In genomic region chr17:11535231-11535630, GRCh38 we compare ENCODE assay signal across 18 cellular contexts.
DNase-seq lines count a peak whose midpoint lies in the region; ATAC-seq, FAIRE-seq and TF ChIP-seq lines count a peak whose summit lies in the region.
"Had no signal": no experiment of that assay in that cellular context is flagged by ENCODE, and none has a peak within 500 bp of the region (broad histone marks: within the 10 kb centered on the region; RNA-seq: fewer than 3 reads in every experiment).

No MANE protein-coding gene starts in this region.

- no peak overlapping the region for H3K4me3 ChIP-seq in A673 (ENCODE audit: low read depth, low read length, poor library complexity, severe bottlenecking)
- H3K4me3 ChIP-seq in HUES48 (ENCODE audit: low read depth, low read length), result no peak overlapping the region
- no peak overlapping the region for H3K4me3 ChIP-seq in H1 (ENCODE audit: extremely low read depth in 1 of 4, insufficient read depth in 2 of 4, low read depth in 3 of 4, low read length in 4 of 4)
- no peak overlapping the region for H3K4me3 ChIP-seq in OCI-LY7 (ENCODE audit: low read depth, low read length, poor library complexity, severe bottlenecking)
- H3K4me3 ChIP-seq: A549, BLaER1, GM23338, HAP-1 had no signal

- BruUV-seq in A673 (replicated peaks; lab: Mats Ljungman, UMichigan) (no TSS peak), OCI-LY7 (replicated peaks; lab: Mats Ljungman, UMichigan) (no TSS peak)

- H2BK15ac ChIP-seq in H1 (ENCODE audit: low read length), result no peak overlapping the region

- no peak overlapping the region for H3K27ac ChIP-seq in A673 (ENCODE audit: low read depth, low read length, poor library complexity, severe bottlenecking)
- H3K27ac ChIP-seq in HUES48 (ENCODE audit: low read depth, low read length), result peak overlapping the region; percentile 63
- no peak overlapping the region for H3K27ac ChIP-seq in H1 (ENCODE audit: low read depth, low read length)
- H3K27ac ChIP-seq in OCI-LY7 (ENCODE audit: low read depth, low read length, poor library complexity, severe bottlenecking), result no peak overlapping the region
- no peak overlapping the region for H3K27ac ChIP-seq in foreskin keratinocyte
- H3K27ac ChIP-seq: 22Rv1, A549, BLaER1 had no signal

- H3K9me3 ChIP-seq in A673 (ENCODE audit: low read depth, low read length, poor library complexity, severe bottlenecking), result no peaks in the 10 kb centered on the region
- no peaks in the 10 kb centered on the region for H3K9me3 ChIP-seq in HUES48 (ENCODE audit: control insufficient read depth, insufficient read depth, low read length)
- no peaks in the 10 kb centered on the region for H3K9me3 ChIP-seq in H1 (ENCODE audit: insufficient read depth in 2 of 2, low read depth in 1 of 2, low read length in 1 of 2)
- no peaks in the 10 kb centered on the region for H3K9me3 ChIP-seq in OCI-LY7 (ENCODE audit: low read length)
- H3K9me3 ChIP-seq: A549, BLaER1 had no signal

- H2AFZ ChIP-seq in H1 (ENCODE audit: low read length) (no peak overlapping the region), OCI-LY7 (ENCODE audit: low read length) (no peak overlapping the region)
- H2AFZ ChIP-seq: GM23338 had no signal

- H2BK12ac ChIP-seq in H1 (ENCODE audit: low read depth, low read length), result no peak overlapping the region

- H2BK120ac ChIP-seq in H1 (replicated peaks; ENCODE audit: low read depth, low read length), result no peak overlapping the region

- H3K9me2 ChIP-seq in OCI-LY7 (ENCODE audit: insufficient read depth, low read length), result no peaks in the 10 kb centered on the region

- no peak for TF ChIP-seq CTCF in A673 (conservative IDR thresholded peaks at IDR 0.05; ENCODE audit: low read depth, low read length)
- TF ChIP-seq CTCF in H1 (IDR thresholded peaks at IDR 0.05; ENCODE audit: control extremely low read depth in 1 of 3, insufficient read depth in 1 of 3, low read depth in 1 of 3, low read length in 3 of 3), result no peak
- TF ChIP-seq CTCF in OCI-LY7 (conservative IDR thresholded peaks at IDR 0.05; ENCODE audit: low read length), result no peak
- no peak for TF ChIP-seq CTCF in foreskin keratinocyte (conservative IDR thresholded peaks at IDR 0.05)

- H3K4me3 Mint-ChIP-seq in activated CD8-positive, alpha-beta memory T cell treated with anti-CD3 and anti-CD28 coated beads, Interleukin-2, amount 10 ng/mL, durations not matched to agents 7 days and 5 days, result no peak overlapping the region
- H3K4me3 Mint-ChIP-seq: CD14-positive monocyte; CD4-positive, alpha-beta memory T cell; GM23338 had no signal

- no peaks in the 10 kb centered on the region for H3K79me1 ChIP-seq in H1 (ENCODE audit: low read depth, low read length)

- TF ChIP-seq EP300 in H1 (IDR thresholded peaks at IDR 0.05; ENCODE audit: borderline replicate concordance in 1 of 2, low read depth in 2 of 2, low read length in 2 of 2), result no peak

- TF ChIP-seq RAD21 in H1 (IDR thresholded peaks at IDR 0.05 in 1 of 2, conservative IDR thresholded peaks at IDR 0.05 in 1 of 2; ENCODE audit: low read depth in 2 of 2, low read length in 2 of 2), result no peak

- intact Hi-C loops in A673 (cut with micrococcal nuclease; ENCODE audit: unreplicated experiment) (no loop called here), OCI-LY7 (cut with micrococcal nuclease; ENCODE audit: unreplicated experiment) (loop anchor here (10.0 kb wide), 1 partner anchor 70 kb away; no protein-coding TSS in a partner anchor)

- peak; percentile 74 for DNase-seq in A673 (ENCODE audit: low spot score)
- no peak for DNase-seq in H1 (ENCODE audit: low read depth in 1 of 2, low spot score in 2 of 2)
- DNase-seq in iPS-NIHi7 (ENCODE audit: extremely low spot score), result peak; percentile 36
- no peak for DNase-seq in OCI-LY7 (ENCODE audit: low spot score)
- DNase-seq in foreskin keratinocyte, result no peak
- DNase-seq in activated CD8-positive, alpha-beta memory T cell treated with anti-CD3 and anti-CD28 coated beads, Interleukin-2, amount 10 ng/mL, durations not matched to agents 7 days and 5 days, result no peak
- no peak for DNase-seq in epidermal melanocyte (ENCODE audit: insufficient read length, low spot score)
- DNase-seq: CD4-positive, alpha-beta memory T cell; DMS153; DMS79; GDM1 had no signal

- H2AK5ac ChIP-seq in H1 (ENCODE audit: low read depth, low read length), result no peak overlapping the region

- no peak overlapping the region for H2BK5ac ChIP-seq in H1 (ENCODE audit: low read depth, low read length)

- H3K23ac ChIP-seq in H1 (ENCODE audit: insufficient read length), result no peak overlapping the region

- H3K36me3 ChIP-seq in A673 (ENCODE audit: insufficient read depth, low read length, poor library complexity, severe bottlenecking) (no peaks in the 10 kb centered on the region), HUES48 (ENCODE audit: control insufficient read depth, insufficient read depth, low read length) (no peaks in the 10 kb centered on the region), H1 (ENCODE audit: control insufficient read depth in 2 of 4, insufficient read depth in 4 of 4, low read length in 3 of 4) (no peaks in the 10 kb centered on the region), OCI-LY7 (ENCODE audit: insufficient read depth, low read length) (no peaks in the 10 kb centered on the region)
- H3K36me3 ChIP-seq: BLaER1, HAP-1 had no signal

- H3K79me2 ChIP-seq in H1 (ENCODE audit: control insufficient read depth in 1 of 2, insufficient read depth in 2 of 2, low read length in 2 of 2) (no peaks in the 10 kb centered on the region), OCI-LY7 (ENCODE audit: insufficient read depth, low read depth, low read length) (no peaks in the 10 kb centered on the region)

- H3K56ac ChIP-seq in H1 (replicated peaks; ENCODE audit: insufficient read length, low read depth, low read length), result no peak overlapping the region

- no peak for TF ChIP-seq POLR2A in H1 (IDR thresholded peaks at IDR 0.05; ENCODE audit: control extremely low read depth in 1 of 2, low read depth in 2 of 2, low read length in 2 of 2)

- no peaks in the 10 kb centered on the region for H3K27me3 Mint-ChIP-seq in activated CD8-positive, alpha-beta memory T cell treated with anti-CD3 and anti-CD28 coated beads, Interleukin-2, amount 10 ng/mL, durations not matched to agents 7 days and 5 days

- no peaks in the 10 kb centered on the region for H3K36me3 Mint-ChIP-seq in activated CD8-positive, alpha-beta memory T cell treated with anti-CD3 and anti-CD28 coated beads, Interleukin-2, amount 10 ng/mL, durations not matched to agents 7 days and 5 days
- H3K36me3 Mint-ChIP-seq: CD14-positive monocyte had no signal

- 85% methylated on average over 2 of the region's 2 CpGs; no CpG with 5 or more reads in 1 of the 2 experiments for WGBS in H1 (ENCODE audit: extremely low coverage in 1 of 2, insufficient coverage in 1 of 2, insufficient read length in 1 of 2, insufficient replicate concordance in 2 of 2, low coverage in 1 of 2, low lambda C conversion rate in 2 of 2, missing lambda C conversion rate in 1 of 2), 2 experiments

- H3K27me3 ChIP-seq in A673 (replicated peaks; ENCODE audit: insufficient read depth, low read depth, low read length, poor library complexity), result no peaks in the 10 kb centered on the region
- no peaks in the 10 kb centered on the region for H3K27me3 ChIP-seq in HUES48 (ENCODE audit: control insufficient read depth, insufficient read depth, low read length)
- H3K27me3 ChIP-seq in H1 (replicated peaks in 1 of 4; ENCODE audit: control insufficient read depth in 3 of 4, extremely low read depth in 1 of 4, insufficient read depth in 3 of 4, low read length in 3 of 4), result no peaks in the 10 kb centered on the region; a peak in 1 of 7 replicates
- no peaks in the 10 kb centered on the region for H3K27me3 ChIP-seq in foreskin keratinocyte
- H3K27me3 ChIP-seq: BLaER1 had no signal

- ATAC-seq in foreskin keratinocyte, result no peak
- no peak for ATAC-seq in activated CD8-positive, alpha-beta memory T cell treated with anti-CD3 and anti-CD28 coated beads, Interleukin-2, amount 10 ng/mL, durations not matched to agents 7 days and 5 days
- ATAC-seq: A549, GM23338 had no signal

- H3K4me1 ChIP-seq in A673 (ENCODE audit: insufficient read depth, low read length, poor library complexity, severe bottlenecking) (peaks cover 31% of the 10 kb centered on the region), HUES48 (ENCODE audit: control insufficient read depth, insufficient read depth, low read length) (peaks cover 17% of the 10 kb centered on the region), H1 (replicated peaks in 1 of 4; ENCODE audit: control insufficient read depth in 3 of 4, insufficient read depth in 4 of 4, low read length in 3 of 4) (peaks cover 0 to 5% (median 3%) of the 10 kb centered on the region in 4 experiments; a peak in 3 of 7 replicates), OCI-LY7 (ENCODE audit: insufficient read depth, low read length, poor library complexity, severe bottlenecking) (no peaks in the 10 kb centered on the region), foreskin keratinocyte (no peaks in the 10 kb centered on the region)
- H3K4me1 ChIP-seq: A549, BLaER1, HAP-1 had no signal

- H3K18ac ChIP-seq in H1 (ENCODE audit: extremely low read depth, low read length), result no peak overlapping the region

- H3K23me2 ChIP-seq in H1 (ENCODE audit: low read depth, low read length), result no peaks in the 10 kb centered on the region

- H4K20me1 ChIP-seq in H1 (replicated peaks in 1 of 2; ENCODE audit: control insufficient read depth in 1 of 2, insufficient read depth in 2 of 2, low read length in 2 of 2) (no peaks in the 10 kb centered on the region), OCI-LY7 (ENCODE audit: insufficient read depth, low read length) (no peaks in the 10 kb centered on the region)
- H4K20me1 ChIP-seq: BLaER1 had no signal

- H4K8ac ChIP-seq in H1 (ENCODE audit: extremely low read depth, insufficient read depth, low read length), result no peak overlapping the region

- H2BK20ac ChIP-seq in H1 (ENCODE audit: low read length), result no peak overlapping the region

- no peak overlapping the region for H3K14ac ChIP-seq in H1 (ENCODE audit: insufficient read length)

- H3K27ac Mint-ChIP-seq in activated CD8-positive, alpha-beta memory T cell treated with anti-CD3 and anti-CD28 coated beads, Interleukin-2, amount 10 ng/mL, durations not matched to agents 7 days and 5 days, result no peak overlapping the region
- H3K27ac Mint-ChIP-seq: CD4-positive, alpha-beta memory T cell; GM23338 had no signal

- H3K9me3 Mint-ChIP-seq in activated CD8-positive, alpha-beta memory T cell treated with anti-CD3 and anti-CD28 coated beads, Interleukin-2, amount 10 ng/mL, durations not matched to agents 7 days and 5 days (ENCODE audit: low read depth), result peaks cover 25% of the 10 kb centered on the region

- FAIRE-seq in H1 (lab: Jason Lieb, UNC), result no peak
- FAIRE-seq: A549 had no signal

- H3K4me1 Mint-ChIP-seq in activated CD8-positive, alpha-beta memory T cell treated with anti-CD3 and anti-CD28 coated beads, Interleukin-2, amount 10 ng/mL, durations not matched to agents 7 days and 5 days, result no peaks in the 10 kb centered on the region
- H3K4me1 Mint-ChIP-seq: CD14-positive monocyte; CD4-positive, alpha-beta memory T cell; GM23338 had no signal

- POLR2A ChIA-PET in A673 (lab: Charles Lee; ENCODE audit: low non-redundant PET), result no interaction called here
- POLR2A ChIA-PET in H1 (lab: Charles Lee; ENCODE audit: partially characterized antibody), result no interaction called here
- POLR2A ChIA-PET in OCI-LY7 (lab: Charles Lee), result no interaction called here

- H4K5ac ChIP-seq in H1 (ENCODE audit: insufficient read length, low read depth, low read length), result no peak overlapping the region

- no peak overlapping the region for H3K4ac ChIP-seq in H1 (replicated peaks; ENCODE audit: insufficient read length, low read depth, low read length)

- CTCF ChIA-PET in A673 (lab: Charles Lee) (no interaction called here), H1 (lab: Charles Lee; ENCODE audit: partially characterized antibody) (interaction anchor here (1.1 kb wide), 1 partner anchor 390 kb away, joined by 3 read pairs; no protein-coding TSS in a partner anchor), OCI-LY7 (lab: Charles Lee; ENCODE audit: unreplicated experiment) (no interaction called here)
- CTCF ChIA-PET in activated CD8-positive, alpha-beta memory T cell treated with anti-CD3 and anti-CD28 coated beads, Interleukin-2, amount 10 ng/mL, durations not matched to agents 7 days and 5 days (lab: Charles Lee), result no interaction called here

- H3K4me2 ChIP-seq in H1 (ENCODE audit: insufficient read depth in 1 of 2, low read depth in 2 of 2, low read length in 2 of 2) (peak overlapping the region in 1 of 2 experiments; percentile 18; a peak in 1 of 4 replicates), OCI-LY7 (ENCODE audit: low read length) (no peak overlapping the region)
- H3K4me2 ChIP-seq: A549, BLaER1, GM23338 had no signal

- H3K9ac ChIP-seq in HUES48 (ENCODE audit: low read depth, low read length) (no peak overlapping the region), H1 (replicated peaks in 1 of 4; ENCODE audit: extremely low read depth in 1 of 4, low read depth in 3 of 4, low read length in 3 of 4) (no peak overlapping the region)
- H3K9ac ChIP-seq: BLaER1 had no signal

- no peak overlapping the region for H4K91ac ChIP-seq in H1 (replicated peaks; ENCODE audit: insufficient read length, low read length)

Comparison
In these comparisons a context has a peak if more than half of its experiments do, and no peak if none do; other contexts are left out.
1. DNase-seq: peak in A673 (single experiment) and iPS-NIHi7 (single experiment); none in H1 (0 of 2), OCI-LY7 (single experiment), foreskin keratinocyte (0 of 2), activated CD8-positive, alpha-beta memory T cell treated with anti-CD3 and anti-CD28 coated beads, Interleukin-2, amount 10 ng/mL, durations not matched to agents 7 days and 5 days (single experiment) and epidermal melanocyte (single experiment).